ENCODE assay signal across 11 cellular contexts in genomic region chr11:17256512-17256911, GRCh38. TPM values are rescaled to one million over a fixed set of nuclear protein-coding genes. Genes with fewer than 3 reads are reported as not detected.
DNase-seq lines count a peak whose midpoint lies in the region; ATAC-seq and TF ChIP-seq lines count a peak whose summit lies in the region.
"Had no signal": no experiment of that assay in that cellular context is flagged by ENCODE, and none has a peak within 500 bp of the region (broad histone marks: within the 10 kb centered on the region; RNA-seq: fewer than 3 reads in every experiment).

No MANE protein-coding gene starts in this region.

- H3K36me3 ChIP-seq in GM23248 (ENCODE audit: low read depth): no peaks in the 10 kb centered on the region
- no peaks in the 10 kb centered on the region for H3K36me3 ChIP-seq in Panc1 (ENCODE audit: control insufficient read depth, insufficient read depth, low read length)

- 2 to 6% methylated on average over 3 of the region's 3 CpGs for WGBS in GM23248 (ENCODE audit: low coverage in 1 of 2, low lambda C conversion rate in 2 of 2, missing lambda C conversion rate in 2 of 2), 2 experiments

- CTCF ChIA-PET in Panc1 (lab: Charles Lee): no interaction called here

- H3K4me3 ChIP-seq in GM23248: peak overlapping the region; percentile 52
- H3K4me3 ChIP-seq in Panc1 (ENCODE audit: low read depth in 2 of 2, low read length in 2 of 2): no peak overlapping the region
- H3K4me3 ChIP-seq in retinal pigment epithelial cell (ENCODE audit: low read length): no peak overlapping the region

- peaks cover 31% of the 10 kb centered on the region for H3K27me3 Mint-ChIP-seq in activated T-helper 1 cell treated with anti-CD3 and anti-CD28 coated beads, Interleukin-12 subunit alpha, Interleukin-12 subunit beta, Interleukin-2, Interleukin-4 antibody, amounts not matched to agents 30 ng/mL and 10 ng/mL and 1 ng/mL, durations not matched to agents 14 hours and 24 hours and 36 hours (ENCODE audit: insufficient read depth)

- POLR2A ChIA-PET in Panc1 (lab: Charles Lee): interaction anchor here (0.6 kb wide), 1 partner anchor 55 kb away, joined by 4 read pairs; no protein-coding TSS in a partner anchor

- peak overlapping the region; percentile 73 for H3K4me2 ChIP-seq in GM23248 (ENCODE audit: unreplicated experiment)

- no peaks in the 10 kb centered on the region for H3K9me2 ChIP-seq in GM23248 (ENCODE audit: insufficient read depth)

- peaks cover 22% of the 10 kb centered on the region for H3F3A ChIP-seq in GM23248 (ENCODE audit: insufficient read depth)

- ATAC-seq in Panc1: peak; percentile 80

- no TSS peak for BruUV-seq in Panc1 (replicated peaks; lab: Mats Ljungman, UMichigan)

- peak overlapping the region; percentile 73 for H3K9ac ChIP-seq in GM23248

- intact Hi-C loops in Panc1 (cut with micrococcal nuclease; ENCODE audit: unreplicated experiment): no loop called here
- intact Hi-C loops in activated T-helper 1 cell treated with anti-CD3 and anti-CD28 coated beads, Interleukin-12 subunit alpha, Interleukin-12 subunit beta, Interleukin-2, Interleukin-4 antibody, amounts not matched to agents 30 ng/mL and 10 ng/mL and 1 ng/mL, durations not matched to agents 14 hours and 24 hours and 36 hours (cut with micrococcal nuclease): no loop called here

- H3K27ac ChIP-seq in GM23248: peak overlapping the region; percentile 97
- H3K27ac ChIP-seq in Panc1 (ENCODE audit: low read length): no peak overlapping the region

- no peak overlapping the region for H3K27ac Mint-ChIP-seq in activated T-helper 1 cell treated with anti-CD3 and anti-CD28 coated beads, Interleukin-12 subunit alpha, Interleukin-12 subunit beta, Interleukin-2, Interleukin-4 antibody, amounts not matched to agents 30 ng/mL and 10 ng/mL and 1 ng/mL, durations not matched to agents 14 hours and 24 hours and 36 hours
- H3K27ac Mint-ChIP-seq: activated CD4-positive, alpha-beta memory T cell treated with anti-CD3 and anti-CD28 coated beads, Interleukin-2, amount 10 ng/mL, durations not matched to agents 7 days and 5 days had no signal

- H3K9me3 ChIP-seq in GM23248 (ENCODE audit: low read depth) (no peaks in the 10 kb centered on the region), Panc1 (ENCODE audit: control insufficient read depth, insufficient read depth, low read depth, low read length) (no peaks in the 10 kb centered on the region)

- no peaks in the 10 kb centered on the region for H4K20me1 ChIP-seq in GM23248 (ENCODE audit: insufficient read depth)

- no peaks in the 10 kb centered on the region for H3K27me3 ChIP-seq in GM23248 (replicated peaks; ENCODE audit: insufficient read depth)
- H3K27me3 ChIP-seq in Panc1 (ENCODE audit: control insufficient read depth, insufficient read depth, low read length): no peaks in the 10 kb centered on the region

- in situ Hi-C loops in GM23248 (cut with MboI): no loop called here
- in situ Hi-C loops in Panc1 (cut with HindIII; ENCODE audit: low pct_unique_long_range_greater_than_20kb, low sequenced_read_pairs): no loop called here

- DNase-seq in GM23248 (peak; percentile 96), Panc1 (ENCODE audit: low read depth, low spot score) (no peak), dedifferentiated amniotic fluid mesenchymal stem cell (ENCODE audit: extremely low spot score) (peak; percentile 99), retinal pigment epithelial cell (ENCODE audit: low read depth) (peak; percentile 22), NCI-H526 treated with DMSO at 0.1 percent for 48 hours (lab: John Stamatoyannopoulos, UW) (no peak)
- DNase-seq in activated T-helper 1 cell treated with anti-CD3 and anti-CD28 coated beads, Interleukin-12 subunit alpha, Interleukin-12 subunit beta, Interleukin-2, Interleukin-4 antibody, amounts not matched to agents 30 ng/mL and 10 ng/mL and 1 ng/mL, durations not matched to agents 14 hours and 24 hours and 36 hours (ENCODE audit: low spot score): no peak
- DNase-seq in activated CD8-positive, alpha-beta memory T cell treated with anti-CD3 and anti-CD28 coated beads, Interleukin-2, amount 50 U/mL, for 48 hours: no peak
- DNase-seq: activated CD4-positive, alpha-beta memory T cell treated with anti-CD3 and anti-CD28 coated beads, Interleukin-2, amount 10 ng/mL, durations not matched to agents 7 days and 5 days; GDM1; NCI-H1694; substantia nigra had no signal

- no peak overlapping the region for H3K4me3 Mint-ChIP-seq in activated T-helper 1 cell treated with anti-CD3 and anti-CD28 coated beads, Interleukin-12 subunit alpha, Interleukin-12 subunit beta, Interleukin-2, Interleukin-4 antibody, amounts not matched to agents 30 ng/mL and 10 ng/mL and 1 ng/mL, durations not matched to agents 14 hours and 24 hours and 36 hours
- H3K4me3 Mint-ChIP-seq: activated CD4-positive, alpha-beta memory T cell treated with anti-CD3 and anti-CD28 coated beads, Interleukin-2, amount 10 ng/mL, durations not matched to agents 7 days and 5 days had no signal

- TF ChIP-seq CTCF in Panc1 (IDR thresholded peaks at IDR 0.05): no peak
- TF ChIP-seq CTCF in retinal pigment epithelial cell (conservative IDR thresholded peaks at IDR 0.05; ENCODE audit: low read depth, low read length): no peak

- peaks cover 20% of the 10 kb centered on the region for H3K4me1 Mint-ChIP-seq in activated T-helper 1 cell treated with anti-CD3 and anti-CD28 coated beads, Interleukin-12 subunit alpha, Interleukin-12 subunit beta, Interleukin-2, Interleukin-4 antibody, amounts not matched to agents 30 ng/mL and 10 ng/mL and 1 ng/mL, durations not matched to agents 14 hours and 24 hours and 36 hours (ENCODE audit: low read depth)

- no peaks in the 10 kb centered on the region for H3K9me3 Mint-ChIP-seq in activated T-helper 1 cell treated with anti-CD3 and anti-CD28 coated beads, Interleukin-12 subunit alpha, Interleukin-12 subunit beta, Interleukin-2, Interleukin-4 antibody, amounts not matched to agents 30 ng/mL and 10 ng/mL and 1 ng/mL, durations not matched to agents 14 hours and 24 hours and 36 hours
- H3K9me3 Mint-ChIP-seq: activated CD4-positive, alpha-beta memory T cell treated with anti-CD3 and anti-CD28 coated beads, Interleukin-2, amount 10 ng/mL, durations not matched to agents 7 days and 5 days had no signal

- H3K4me1 ChIP-seq in GM23248 (ENCODE audit: insufficient read depth): peaks cover 17% of the 10 kb centered on the region
- H3K4me1 ChIP-seq in Panc1 (ENCODE audit: control insufficient read depth, insufficient read depth, low read length): no peaks in the 10 kb centered on the region

- no peaks in the 10 kb centered on the region for H3K79me2 ChIP-seq in GM23248 (ENCODE audit: insufficient read depth)

- no peaks in the 10 kb centered on the region for H3K36me3 Mint-ChIP-seq in activated T-helper 1 cell treated with anti-CD3 and anti-CD28 coated beads, Interleukin-12 subunit alpha, Interleukin-12 subunit beta, Interleukin-2, Interleukin-4 antibody, amounts not matched to agents 30 ng/mL and 10 ng/mL and 1 ng/mL, durations not matched to agents 14 hours and 24 hours and 36 hours (ENCODE audit: low read depth)

- peak overlapping the region; percentile 39; the same call in 1 of the 2 replicates for H2AFZ ChIP-seq in GM23248

RNA-seq across cellular contexts. Expression of gene NUCB2, which starts 20.0 kb away (rescaled TPM):
- 71.5 and 95.0 TPM in 2 replicates for total RNA-seq in GM23248 (2014; rRNA removed; shearing (Covaris generic))
- 232 and 246 TPM in 2 replicates for polyA plus RNA-seq in GM23248 (2016; fragmentation: Nextera tagmentation; extraction: Ambion mirVana)
- 62.2 TPM for total RNA-seq in Panc1 (2021; ENCODE audit: unreplicated experiment)
- polyA plus RNA-seq in Panc1 (2012; ENCODE audit: insufficient read length): 27.6 TPM
- 51.1 and 61.7 TPM in 2 replicates for total RNA-seq in activated T-helper 1 cell treated with anti-CD3 and anti-CD28 coated beads, Interleukin-12 subunit alpha, Interleukin-12 subunit beta, Interleukin-2, Interleukin-4 antibody, amounts not matched to agents 30 ng/mL and 10 ng/mL and 1 ng/mL, durations not matched to agents 14 hours and 24 hours and 36 hours

RNA-seq across cellular contexts. Expression of gene PIK3C2A, which starts 48.7 kb away (rescaled TPM):
- total RNA-seq in GM23248 (2014; rRNA removed; shearing (Covaris generic)): 25.7 and 31.8 TPM in 2 replicates
- polyA plus RNA-seq in GM23248 (2016; fragmentation: Nextera tagmentation; extraction: Ambion mirVana): 14.2 and 14.5 TPM in 2 replicates
- total RNA-seq in Panc1 (2021; ENCODE audit: unreplicated experiment): 68.3 TPM
- polyA plus RNA-seq in Panc1 (2012; ENCODE audit: insufficient read length): 21.7 TPM
- total RNA-seq in activated T-helper 1 cell treated with anti-CD3 and anti-CD28 coated beads, Interleukin-12 subunit alpha, Interleukin-12 subunit beta, Interleukin-2, Interleukin-4 antibody, amounts not matched to agents 30 ng/mL and 10 ng/mL and 1 ng/mL, durations not matched to agents 14 hours and 24 hours and 36 hours: 31.7 and 31.8 TPM in 2 replicates

Comparison
In these comparisons a context has a peak if more than half of its experiments do, and no peak if none do; other contexts are left out.
1. DNase-seq: peak in GM23248 (single experiment), dedifferentiated amniotic fluid mesenchymal stem cell (single experiment) and retinal pigment epithelial cell (single experiment); none in Panc1 (single experiment), NCI-H526 treated with DMSO at 0.1 percent for 48 hours (single experiment), activated T-helper 1 cell treated with anti-CD3 and anti-CD28 coated beads, Interleukin-12 subunit alpha, Interleukin-12 subunit beta, Interleukin-2, Interleukin-4 antibody, amounts not matched to agents 30 ng/mL and 10 ng/mL and 1 ng/mL, durations not matched to agents 14 hours and 24 hours and 36 hours (single experiment) and activated CD8-positive, alpha-beta memory T cell treated with anti-CD3 and anti-CD28 coated beads, Interleukin-2, amount 50 U/mL, for 48 hours (single experiment).